In genomic region chr5:173675287-173675996, GRCh38 we compare ENCODE assay signal across 21 cellular contexts. TPM values are rescaled to one million over a fixed set of nuclear protein-coding genes. Genes with fewer than 3 reads are reported as not detected.
DNase-seq lines count a peak whose midpoint lies in the region; ATAC-seq and TF ChIP-seq lines count a peak whose summit lies in the region.
"Had no signal": no experiment of that assay in that cellular context is flagged by ENCODE, and none has a peak within 500 bp of the region (broad histone marks: within the 10 kb centered on the region; RNA-seq: fewer than 3 reads in every experiment).

No MANE protein-coding gene starts in this region.

- H3K36me3 ChIP-seq in heart left ventricle (no peaks in the 10 kb centered on the region), right atrium auricular region (no peaks in the 10 kb centered on the region), psoas muscle (ENCODE audit: insufficient read depth in 1 of 2, low read depth in 1 of 2) (no peaks in the 10 kb centered on the region)
- H3K36me3 ChIP-seq: BLaER1 treated with 17β-estradiol and CSF1 and Interleukin-3, amounts not matched to agents 10 nM and 100 nM had no signal

- DNase-seq in heart left ventricle (peak in 2 of 5 donors; percentile 42 to 55), right atrium auricular region (ENCODE audit: low spot score) (no peak), left lobe of liver (ENCODE audit: low spot score) (peak; percentile 31), psoas muscle (no peak), MV-4-11 (lab: John Stamatoyannopoulos, UW) (no peak), immature natural killer cell (no peak), OCI-M1 (lab: John Stamatoyannopoulos, UW) (no peak)
- DNase-seq: AML-193; CD4-positive, alpha-beta T cell; DMS53; H7; Kasumi-1; NCI-H2029; NCI-H446; NCI-H524 treated with DMSO at 0.1 percent for 48 hours; NCI-H774; PC-9; SHP77 treated with DMSO at 0.1 percent for 48 hours had no signal

- ATAC-seq in heart left ventricle: peak; percentile 40 to 59 (median 50)
- ATAC-seq in left lobe of liver: no peak
- peak; percentile 42 to 64 (median 54) for ATAC-seq in psoas muscle
- ATAC-seq: A549, K562 had no signal

- TF ChIP-seq CTCF in heart left ventricle (IDR thresholded peaks at IDR 0.05) (no peak), right atrium auricular region (IDR thresholded peaks at IDR 0.05) (no peak), psoas muscle (IDR thresholded peaks at IDR 0.05) (no peak)

- WGBS in heart left ventricle, 4 donors: 73 to 83% (median 82%) methylated on average over 5 to 6 of the region's 6 CpGs
- WGBS in psoas muscle, 3 donors: 32 to 53% (median 41%) methylated on average over 6 of the region's 6 CpGs

- TF ChIP-seq POLR2A in heart left ventricle (IDR thresholded peaks at IDR 0.05): no peak

- no peak overlapping the region for H3K4me3 Mint-ChIP-seq in immature natural killer cell
- H3K4me3 Mint-ChIP-seq: CD4-positive, alpha-beta T cell had no signal

- H3K4me1 Mint-ChIP-seq in immature natural killer cell: no peaks in the 10 kb centered on the region

- no peak overlapping the region for H3K27ac ChIP-seq in heart left ventricle
- H3K27ac ChIP-seq in right atrium auricular region: no peak overlapping the region
- peak overlapping the region; percentile 11 for H3K27ac ChIP-seq in psoas muscle
- H3K27ac ChIP-seq: A549, PC-9 had no signal

- H3K27me3 ChIP-seq in heart left ventricle: no peaks in the 10 kb centered on the region
- no peaks in the 10 kb centered on the region for H3K27me3 ChIP-seq in right atrium auricular region
- H3K27me3 ChIP-seq in psoas muscle (ENCODE audit: insufficient read depth in 3 of 3, low read length in 2 of 3): no peaks in the 10 kb centered on the region
- H3K27me3 ChIP-seq: BLaER1 treated with 17β-estradiol and CSF1 and Interleukin-3, amounts not matched to agents 10 nM and 100 nM had no signal

- H3K27me3 Mint-ChIP-seq in immature natural killer cell (ENCODE audit: low read depth in 3 of 3): peaks cover 0 to 6% (median 2%) of the 10 kb centered on the region in 3 donors

- H3K9me3 Mint-ChIP-seq in immature natural killer cell: peaks cover 0 to 10% (median 0%) of the 10 kb centered on the region in 6 donors
- H3K9me3 Mint-ChIP-seq: CD4-positive, alpha-beta T cell had no signal

- no peaks in the 10 kb centered on the region for H3K36me3 Mint-ChIP-seq in immature natural killer cell

- intact Hi-C loops in heart left ventricle (cut with DNase I) (loop anchor here in 1 of 10 donors (10.0 kb wide), 1 partner anchor 209 kb away; the partner anchor contains the start of gene CPEB4), psoas muscle (cut with DNase I) (no loop called here)

- no peak overlapping the region for H3K27ac Mint-ChIP-seq in immature natural killer cell
- H3K27ac Mint-ChIP-seq: CD4-positive, alpha-beta T cell had no signal

- H3K4me1 ChIP-seq in heart left ventricle (peaks cover 0 to 25% (median 9%) of the 10 kb centered on the region in 12 donors), right atrium auricular region (peaks cover 0 to 35% of the 10 kb centered on the region in 2 donors), psoas muscle (peaks cover 20% of the 10 kb centered on the region)
- H3K4me1 ChIP-seq: A549 had no signal

- H3K4me3 ChIP-seq in heart left ventricle (no peak overlapping the region), right atrium auricular region (no peak overlapping the region), psoas muscle (no peak overlapping the region)
- H3K4me3 ChIP-seq: A549; BLaER1 treated with 17β-estradiol and CSF1 and Interleukin-3, amounts not matched to agents 10 nM and 100 nM; K562; PC-9 had no signal

- peaks cover 0 to 15% (median 0%) of the 10 kb centered on the region in 12 donors for H3K9me3 ChIP-seq in heart left ventricle
- H3K9me3 ChIP-seq in right atrium auricular region: peaks cover 0 to 7% of the 10 kb centered on the region in 2 donors
- H3K9me3 ChIP-seq in psoas muscle: no peaks in the 10 kb centered on the region

RNA-seq across cellular contexts. Expression of gene BOD1, which starts 59.0 kb away (rescaled TPM):
- total RNA-seq in heart left ventricle (10 to 100 TPM; 35.1 to 50.2 (median 38.3) TPM), right atrium auricular region (10 to 100 TPM; 36.9 to 43.2 TPM), left lobe of liver (12.1 TPM), psoas muscle (100 to 1,000 TPM in 2 of 4 donors, 10 to 100 TPM in 2; 57.0 to 120 (median 99.6) TPM)
- polyA plus RNA-seq in heart left ventricle (10 to 100 TPM; 21.6 to 51.0 TPM), psoas muscle (100 to 1,000 TPM; 130 to 295 (median 172) TPM), immature natural killer cell (10 to 100 TPM in 1 of 3 donors, 1 to 10 TPM in 2; 4.0 to 12.1 (median 7.3) TPM)
